Comparison of ENCODE assay signal across 21 cellular contexts in the genomic region with DNA sequence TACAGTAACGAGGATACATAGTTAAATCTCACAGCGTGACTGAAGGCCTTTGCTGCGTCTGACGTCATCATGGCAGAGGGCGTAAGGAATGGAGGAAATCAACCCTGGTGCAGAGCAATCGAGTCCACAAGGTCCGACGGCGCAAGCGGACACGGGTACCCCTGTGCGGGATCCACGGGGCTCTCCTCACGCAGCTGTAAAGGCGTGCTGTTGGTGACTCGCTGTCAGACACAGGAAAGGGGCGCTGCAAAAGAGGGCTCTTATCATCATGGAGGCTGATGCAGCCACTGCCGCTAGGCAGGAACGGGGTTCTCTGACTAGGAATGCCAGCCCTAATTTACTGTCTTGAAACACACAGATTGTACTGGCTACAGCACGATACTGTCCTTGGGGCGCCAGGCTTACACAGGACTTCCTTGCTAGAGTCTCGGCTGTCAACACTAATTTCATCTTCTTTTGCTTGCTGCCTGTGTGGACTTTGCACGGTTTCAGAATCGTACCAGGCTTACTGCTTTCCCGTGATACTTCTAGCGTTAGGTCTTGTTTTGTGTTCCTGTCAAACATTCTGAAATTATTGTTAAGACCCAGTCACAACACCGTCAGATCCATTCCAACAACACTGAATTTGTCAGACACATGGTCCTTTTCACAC.
"Had no signal": no experiment of that assay in that cellular context is flagged by ENCODE, and none has a peak within 500 bp of the region (broad histone marks: within the 10 kb centered on the region; RNA-seq: fewer than 3 reads in every experiment).

No MANE protein-coding gene starts in this region.

- H3K27ac ChIP-seq: adrenal gland, breast epithelium, dorsolateral prefrontal cortex, epithelial cell of prostate, heart left ventricle, sigmoid colon, thoracic aorta, VCaP had no signal

- H3K4me1 ChIP-seq: adrenal gland, breast epithelium, heart left ventricle, sigmoid colon had no signal

- H3K9me3 ChIP-seq: adrenal gland, breast epithelium, heart left ventricle, sigmoid colon, thoracic aorta had no signal

- H3K36me3 ChIP-seq: adrenal gland, breast epithelium, heart left ventricle, sigmoid colon, thoracic aorta had no signal

- H3K27me3 ChIP-seq: adrenal gland, breast epithelium, dorsolateral prefrontal cortex, heart left ventricle, sigmoid colon had no signal

- ATAC-seq: activated CD4-positive, CD25-positive, alpha-beta regulatory T cell treated with anti-CD3 and anti-CD28 coated beads, Interleukin-2, amount 50 U/mL, for 24 hours; activated T-cell treated with anti-CD3 and anti-CD28 coated beads, Interleukin-2, amount 50 U/mL, for 4 hours; heart left ventricle; left cardiac atrium; stimulated activated naive B cell treated with anti-CD40 and anti-IgM and Interleukin-4, amounts not matched to agents 10 μg/mL and 1 μg/mL and 100 μg/mL, for 72 hours; T-cell had no signal

- DNase-seq: activated CD4-positive, alpha-beta memory T cell treated with anti-CD3 and anti-CD28 coated beads, Interleukin-2, amount 10 ng/mL, durations not matched to agents 7 days and 5 days; activated CD4-positive, alpha-beta T cell treated with anti-CD3 and anti-CD28 coated beads, Interleukin-2, amount 10 ng/mL, durations not matched to agents 24 days and 14 days; activated naive CD4-positive, alpha-beta T cell; activated T-cell treated with anti-CD3 and anti-CD28 coated beads, Interleukin-2, amount 50 U/mL, for 4 hours; dorsolateral prefrontal cortex; endodermal cell; heart left ventricle; left cardiac atrium; nephron progenitor cell; occipital lobe; sigmoid colon; stimulated activated CD4-positive, alpha-beta T cell treated with anti-CD3 and anti-CD28 coated beads, Interleukin-2, amount 100 ng/mL, for 48 hours; stimulated activated CD8-positive, alpha-beta memory T cell treated with anti-CD3 and anti-CD28 coated beads, Interleukin-4, amount 100 ng/mL, for 48 hours; stimulated activated naive B cell treated with anti-CD40 and anti-IgM and Interleukin-4, amounts not matched to agents 10 μg/mL and 1 μg/mL and 100 μg/mL, for 72 hours; T-cell had no signal

- H3K4me3 ChIP-seq: adrenal gland, breast epithelium, dorsolateral prefrontal cortex, heart left ventricle, sigmoid colon, thoracic aorta had no signal
